22 cellular contexts compared by ENCODE assay signal in the genomic region with DNA sequence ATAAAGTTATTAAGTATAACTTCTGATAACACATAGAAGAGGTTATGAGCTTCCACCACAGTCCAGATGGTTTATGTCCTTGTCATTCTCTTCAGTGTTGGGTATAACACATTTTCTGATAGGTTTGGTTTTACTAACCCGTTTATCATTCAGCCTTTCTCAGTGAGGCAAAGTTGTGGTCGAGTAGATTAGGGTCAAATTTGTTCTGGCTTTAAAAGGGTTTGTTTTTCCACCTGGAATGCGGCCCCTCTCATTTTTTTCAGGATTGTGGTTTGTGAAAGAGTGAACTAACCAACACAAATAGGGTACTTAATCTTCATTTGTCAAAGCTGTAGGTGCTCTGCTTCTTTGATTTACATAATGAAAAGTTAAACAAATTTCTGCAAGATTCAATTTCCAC.
DNase-seq lines count a peak whose midpoint lies in the region; TF ChIP-seq lines count a peak whose summit lies in the region.
"Had no signal": no experiment of that assay in that cellular context is flagged by ENCODE, and none has a peak within 500 bp of the region (broad histone marks: within the 10 kb centered on the region; RNA-seq: fewer than 3 reads in every experiment).

No MANE protein-coding gene starts in this region.

- TF ChIP-seq POLR2A in spleen (IDR thresholded peaks at IDR 0.05): no peak
- no peak for TF ChIP-seq POLR2A in lower leg skin (IDR thresholded peaks at IDR 0.05)

- H3K4me3 ChIP-seq in HUES64 (ENCODE audit: low read length) (no peak overlapping the region), iPS-20b (ENCODE audit: low read length) (peak overlapping the region; percentile 7; the same call in 1 of the 2 replicates), spleen (no peak overlapping the region), lower leg skin (ENCODE audit: low read depth, poor library complexity, severe bottlenecking) (no peak overlapping the region), GM23248 (no peak overlapping the region)
- H3K4me3 ChIP-seq: BLaER1 treated with 17β-estradiol and CSF1 and Interleukin-3, amounts not matched to agents 10 nM and 100 nM; body of pancreas; prostate gland; SK-N-MC had no signal

- in situ Hi-C loops in GM23248 (cut with MboI): no loop called here

- H3K27me3 ChIP-seq in HUES64 (ENCODE audit: insufficient read depth, low read length): no peaks in the 10 kb centered on the region
- no peaks in the 10 kb centered on the region for H3K27me3 ChIP-seq in iPS-20b (ENCODE audit: insufficient read depth, low read length)
- no peaks in the 10 kb centered on the region for H3K27me3 ChIP-seq in spleen (replicated peaks in 1 of 7)
- H3K27me3 ChIP-seq in GM23248 (replicated peaks; ENCODE audit: insufficient read depth): no peaks in the 10 kb centered on the region
- H3K27me3 ChIP-seq: BLaER1 treated with 17β-estradiol and CSF1 and Interleukin-3, amounts not matched to agents 10 nM and 100 nM; body of pancreas had no signal

- TF ChIP-seq CTCF in spleen (IDR thresholded peaks at IDR 0.05 in 8 of 11, conservative IDR thresholded peaks at IDR 0.05 in 3 of 11) (no peak), lower leg skin (IDR thresholded peaks at IDR 0.05) (no peak)

- no peaks in the 10 kb centered on the region; the same call in 1 of the 2 replicates for H3K9me2 ChIP-seq in GM23248 (ENCODE audit: insufficient read depth)

- H3K4me1 ChIP-seq in HUES64 (ENCODE audit: insufficient read depth, low read length) (peaks cover 43% of the 10 kb centered on the region), iPS-20b (ENCODE audit: insufficient read depth, low read length) (peaks cover 35% of the 10 kb centered on the region), spleen (peaks cover 0 to under 1% (median 0%) of the 10 kb centered on the region in 6 donors), GM23248 (ENCODE audit: insufficient read depth) (peaks cover 17% of the 10 kb centered on the region)
- H3K4me1 ChIP-seq: BLaER1 treated with 17β-estradiol and CSF1 and Interleukin-3, amounts not matched to agents 10 nM and 100 nM; body of pancreas; prostate gland had no signal

- H3K9ac ChIP-seq in HUES64 (ENCODE audit: low read depth, low read length) (no peak overlapping the region), iPS-20b (ENCODE audit: low read depth, low read length) (no peak overlapping the region), GM23248 (no peak overlapping the region)
- H3K9ac ChIP-seq: BLaER1 treated with 17β-estradiol and CSF1 and Interleukin-3, amounts not matched to agents 10 nM and 100 nM had no signal

- H3K27ac ChIP-seq in HUES64 (ENCODE audit: low read depth, low read length) (peak overlapping the region; percentile 37; the same call in 1 of the 2 replicates), iPS-20b (ENCODE audit: low read length) (no peak overlapping the region), spleen (no peak overlapping the region), GM23248 (no peak overlapping the region)
- H3K27ac ChIP-seq: BLaER1 treated with 17β-estradiol and CSF1 and Interleukin-3, amounts not matched to agents 10 nM and 100 nM; body of pancreas; prostate gland; SK-N-MC had no signal

- H3K36me3 ChIP-seq in HUES64 (ENCODE audit: insufficient read depth, low read length) (no peaks in the 10 kb centered on the region), iPS-20b (ENCODE audit: insufficient read depth, low read depth, low read length) (no peaks in the 10 kb centered on the region), spleen (no peaks in the 10 kb centered on the region), GM23248 (ENCODE audit: low read depth) (no peaks in the 10 kb centered on the region)
- H3K36me3 ChIP-seq: BLaER1 treated with 17β-estradiol and CSF1 and Interleukin-3, amounts not matched to agents 10 nM and 100 nM; prostate gland had no signal

- no peak overlapping the region for H3K4me2 ChIP-seq in GM23248 (ENCODE audit: unreplicated experiment)
- H3K4me2 ChIP-seq: BLaER1 treated with 17β-estradiol and CSF1 and Interleukin-3, amounts not matched to agents 10 nM and 100 nM had no signal

- H3F3A ChIP-seq in GM23248 (ENCODE audit: insufficient read depth): 0 out of 2 replicates have a peak, but pooled peaks cover 8% of the 10 kb centered on the region

- intact Hi-C loops in spleen (cut with DNase I; ENCODE audit: low total_unique reads) (no loop called here), lower leg skin (cut with DNase I; ENCODE audit: low total_unique reads) (no loop called here)

- peak; percentile 26 for DNase-seq in A172 (ENCODE audit: low spot score)
- DNase-seq in amniotic epithelial cell (ENCODE audit: low read depth): peak; percentile 79
- no peak for DNase-seq in spleen
- DNase-seq in lower leg skin (ENCODE audit: low spot score in 2 of 2): no peak
- DNase-seq in GM23248: no peak
- no peak for DNase-seq in RKO (ENCODE audit: low spot score)
- DNase-seq: activated CD4-positive, CD25-positive, alpha-beta regulatory T cell treated with anti-CD3 and anti-CD28 coated beads, Interleukin-2, amount 50 U/mL, for 72 hours; activated CD8-positive, alpha-beta memory T cell treated with anti-CD3 and anti-CD28 coated beads for 24 hours; activated T-cell treated with anti-CD3 and anti-CD28 coated beads, Interleukin-2, amount 50 U/mL, for 48 hours; body of pancreas; cortex of kidney; foreskin melanocyte; hippocampal formation; NCI-H1092 treated with DMSO at 0.1 percent for 48 hours; NCI-H2081 treated with DMSO at 0.1 percent for 48 hours; NCI-H524; small intestine had no signal

- no peaks in the 10 kb centered on the region for H3K9me3 ChIP-seq in HUES64 (ENCODE audit: insufficient read depth, low read depth, low read length)
- H3K9me3 ChIP-seq in iPS-20b (ENCODE audit: insufficient read depth, low read depth, low read length): no peaks in the 10 kb centered on the region
- peaks cover 0 to 11% (median 6%) of the 10 kb centered on the region in 8 donors for H3K9me3 ChIP-seq in spleen
- H3K9me3 ChIP-seq in GM23248 (ENCODE audit: low read depth): no peaks in the 10 kb centered on the region
- H3K9me3 ChIP-seq: body of pancreas, prostate gland had no signal

- no peaks in the 10 kb centered on the region for H4K20me1 ChIP-seq in GM23248 (ENCODE audit: insufficient read depth)
- H4K20me1 ChIP-seq: BLaER1 treated with 17β-estradiol and CSF1 and Interleukin-3, amounts not matched to agents 10 nM and 100 nM had no signal

- no peaks in the 10 kb centered on the region for H3K79me2 ChIP-seq in GM23248 (ENCODE audit: insufficient read depth)

- no peak overlapping the region for H2AFZ ChIP-seq in GM23248

- WGBS in HUES64: 23% methylated on average over 3 of the region's 3 CpGs
- WGBS in spleen, 5 donors: 8 to 12% (median 9%) methylated on average over 3 of the region's 3 CpGs
- 32 to 55% methylated on average over 3 of the region's 3 CpGs for WGBS in lower leg skin, 2 donors
- WGBS in GM23248 (ENCODE audit: low coverage in 1 of 2, low lambda C conversion rate in 2 of 2, missing lambda C conversion rate in 2 of 2), 2 experiments: 43 to 48% methylated on average over 3 of the region's 3 CpGs

Comparison
In these comparisons a context has a peak if more than half of its experiments do, and no peak if none do; other contexts are left out.
1. DNase-seq: peak in A172 (single experiment) and amniotic epithelial cell (single experiment); none in spleen (single experiment), lower leg skin (0 of 2), GM23248 (single experiment) and RKO (single experiment).